18 cellular contexts compared by ENCODE assay signal in the genomic region with DNA sequence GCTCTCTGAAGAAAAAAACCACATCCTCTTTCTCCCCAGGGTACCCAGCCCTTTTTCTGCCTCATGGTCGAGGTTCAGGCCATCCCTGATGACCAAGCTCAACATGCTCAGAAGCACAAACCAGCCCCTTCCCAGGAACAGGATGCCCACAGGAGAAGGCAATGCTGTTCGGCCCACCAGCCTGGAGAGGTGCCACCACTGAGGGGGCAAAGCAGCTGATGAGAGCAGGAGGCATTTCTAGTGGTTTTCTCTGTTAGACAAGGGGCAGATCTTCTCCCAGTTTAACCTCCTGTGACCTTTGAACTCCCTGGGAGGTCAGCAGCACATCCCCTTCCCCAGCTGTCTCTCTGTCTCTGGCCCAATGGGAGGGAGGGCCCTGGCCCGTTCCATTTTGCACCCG.
DNase-seq lines count a peak whose midpoint lies in the region; ATAC-seq and TF ChIP-seq lines count a peak whose summit lies in the region.
"Had no signal": no experiment of that assay in that cellular context is flagged by ENCODE, and none has a peak within 500 bp of the region (broad histone marks: within the 10 kb centered on the region; RNA-seq: fewer than 3 reads in every experiment).

No MANE protein-coding gene starts in this region.

- peak; percentile 75 for DNase-seq in mesenteric fat pad (ENCODE audit: low spot score)
- DNase-seq in SW480 (ENCODE audit: low spot score) = no peak
- DNase-seq: CD4-positive, alpha-beta T cell; DMS53; NCI-H1092; NCI-H1417 treated with DMSO at 0.1 percent for 48 hours; NCI-H1694 treated with DMSO at 0.1 percent for 48 hours; NCI-H2227 treated with DMSO at 0.1 percent for 48 hours; NCI-H526 treated with DMSO at 0.1 percent for 48 hours; SHP77 had no signal

- H3K36me3 Mint-ChIP-seq in stimulated activated memory B cell treated with anti-CD40 and anti-IgM and Interleukin-4, amounts not matched to agents 10 μg/mL and 1 μg/mL and 100 μg/mL, for 72 hours = peaks cover 93% of the 10 kb centered on the region

- no peaks in the 10 kb centered on the region for H3K27me3 Mint-ChIP-seq in stimulated activated memory B cell treated with anti-CD40 and anti-IgM and Interleukin-4, amounts not matched to agents 10 μg/mL and 1 μg/mL and 100 μg/mL, for 72 hours

- H3K4me3 ChIP-seq in duodenal mucosa (ENCODE audit: low read depth in 1 of 2, low read length in 2 of 2) = peak overlapping the region; percentile 30 to 32
- H3K4me3 ChIP-seq: BLaER1 had no signal

- H3K4me1 ChIP-seq in duodenal mucosa (ENCODE audit: control insufficient read depth in 1 of 2, insufficient read depth in 2 of 2, low read length in 2 of 2) = no peaks in the 10 kb centered on the region

- no peaks in the 10 kb centered on the region for H3K9me3 Mint-ChIP-seq in stimulated activated memory B cell treated with anti-CD40 and anti-IgM and Interleukin-4, amounts not matched to agents 10 μg/mL and 1 μg/mL and 100 μg/mL, for 72 hours
- H3K9me3 Mint-ChIP-seq: CD4-positive, alpha-beta T cell had no signal

- peak overlapping the region; percentile 69 for H3K27ac ChIP-seq in VCaP
- H3K27ac ChIP-seq in duodenal mucosa (ENCODE audit: low read depth, low read length) = no peak overlapping the region
- H3K27ac ChIP-seq: BLaER1 had no signal

- no peak overlapping the region for H3K4me3 Mint-ChIP-seq in stimulated activated memory B cell treated with anti-CD40 and anti-IgM and Interleukin-4, amounts not matched to agents 10 μg/mL and 1 μg/mL and 100 μg/mL, for 72 hours
- H3K4me3 Mint-ChIP-seq: CD4-positive, alpha-beta T cell had no signal

- no peak for TF ChIP-seq CTCF in VCaP (conservative IDR thresholded peaks at IDR 0.05)

- ATAC-seq in stimulated activated memory B cell treated with anti-CD40 and anti-IgM and Interleukin-4, amounts not matched to agents 10 μg/mL and 1 μg/mL and 100 μg/mL, for 72 hours = no peak
- ATAC-seq in GM18868 (IDR thresholded peaks at IDR 0.05; ENCODE audit: unreplicated experiment) (no peak), HG03175 (IDR thresholded peaks at IDR 0.05; ENCODE audit: unreplicated experiment) (no peak), SK-N-SH treated with all-trans-retinoic acid at 6 μM for 48 hours (no peak)
- ATAC-seq: Panc1 had no signal

- no peaks in the 10 kb centered on the region for H3K9me3 ChIP-seq in duodenal mucosa (ENCODE audit: control insufficient read depth in 1 of 2, low read length in 2 of 2)
- H3K9me3 ChIP-seq: BLaER1 had no signal

- H3K27me3 ChIP-seq in duodenal mucosa (ENCODE audit: control insufficient read depth in 1 of 2, insufficient read depth in 2 of 2, low read length in 2 of 2) = peaks cover 0 to 9% of the 10 kb centered on the region in 2 donors
- H3K27me3 ChIP-seq: BLaER1 had no signal

- H3K27ac Mint-ChIP-seq in stimulated activated memory B cell treated with anti-CD40 and anti-IgM and Interleukin-4, amounts not matched to agents 10 μg/mL and 1 μg/mL and 100 μg/mL, for 72 hours = peak overlapping the region; percentile 53
- H3K27ac Mint-ChIP-seq: CD4-positive, alpha-beta T cell had no signal

- H3K9ac ChIP-seq in duodenal mucosa (ENCODE audit: low read depth in 1 of 2, low read length in 2 of 2) = no peak overlapping the region
- H3K9ac ChIP-seq: BLaER1 had no signal

- no peaks in the 10 kb centered on the region for H3K36me3 ChIP-seq in duodenal mucosa (ENCODE audit: control insufficient read depth in 1 of 2, insufficient read depth in 2 of 2, low read length in 2 of 2)

- H3K4me1 Mint-ChIP-seq in stimulated activated memory B cell treated with anti-CD40 and anti-IgM and Interleukin-4, amounts not matched to agents 10 μg/mL and 1 μg/mL and 100 μg/mL, for 72 hours = peaks cover 69% of the 10 kb centered on the region

TF ChIP-seq in SK-N-SH treated with all-trans-retinoic acid at 6 μM for 48 hours, 23 proteins besides CTCF, POLR2A, EP300 and RAD21 (continues in another document):
- TF ChIP-seq ARNTL (CRISPR knock-in tag; IDR thresholded peaks at IDR 0.05; ENCODE audit: borderline replicate concordance, low read depth) (no peak), ZFP30 (CRISPR knock-in tag; IDR thresholded peaks at IDR 0.05) (no peak), BACH2 (CRISPR knock-in tag; IDR thresholded peaks at IDR 0.05; ENCODE audit: borderline replicate concordance) (no peak), RARB (CRISPR knock-in tag; IDR thresholded peaks at IDR 0.05) (no peak), TCF4 (CRISPR knock-in tag; IDR thresholded peaks at IDR 0.05; ENCODE audit: borderline replicate concordance) (no peak), CSDC2 (CRISPR knock-in tag; IDR thresholded peaks at IDR 0.05) (no peak), PPARA (CRISPR knock-in tag; IDR thresholded peaks at IDR 0.05; ENCODE audit: borderline replicate concordance) (no peak), ZNF565 (CRISPR knock-in tag; conservative IDR thresholded peaks at IDR 0.05; ENCODE audit: low read depth) (no peak), OSR1 (CRISPR knock-in tag; IDR thresholded peaks at IDR 0.05) (no peak), ZC3H10 (CRISPR knock-in tag; IDR thresholded peaks at IDR 0.05) (no peak), GLIS3 (CRISPR knock-in tag; IDR thresholded peaks at IDR 0.05) (no peak), SNAI2 (CRISPR knock-in tag; IDR thresholded peaks at IDR 0.05) (no peak), TOX (CRISPR knock-in tag; IDR thresholded peaks at IDR 0.05; ENCODE audit: borderline replicate concordance) (no peak)
- TF ChIP-seq, protein P1, sequence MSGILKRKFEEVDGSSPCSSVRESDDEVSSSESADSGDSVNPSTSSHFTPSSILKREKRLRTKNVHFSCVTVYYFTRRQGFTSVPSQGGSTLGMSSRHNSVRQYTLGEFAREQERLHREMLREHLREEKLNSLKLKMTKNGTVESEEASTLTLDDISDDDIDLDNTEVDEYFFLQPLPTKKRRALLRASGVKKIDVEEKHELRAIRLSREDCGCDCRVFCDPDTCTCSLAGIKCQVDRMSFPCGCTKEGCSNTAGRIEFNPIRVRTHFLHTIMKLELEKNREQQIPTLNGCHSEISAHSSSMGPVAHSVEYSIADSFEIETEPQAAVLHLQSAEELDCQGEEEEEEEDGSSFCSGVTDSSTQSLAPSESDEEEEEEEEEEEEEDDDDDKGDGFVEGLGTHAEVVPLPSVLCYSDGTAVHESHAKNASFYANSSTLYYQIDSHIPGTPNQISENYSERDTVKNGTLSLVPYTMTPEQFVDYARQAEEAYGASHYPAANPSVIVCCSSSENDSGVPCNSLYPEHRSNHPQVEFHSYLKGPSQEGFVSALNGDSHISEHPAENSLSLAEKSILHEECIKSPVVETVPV (CRISPR knock-in tag; IDR thresholded peaks at IDR 0.05) = no peak
- TF ChIP-seq, protein P2, sequence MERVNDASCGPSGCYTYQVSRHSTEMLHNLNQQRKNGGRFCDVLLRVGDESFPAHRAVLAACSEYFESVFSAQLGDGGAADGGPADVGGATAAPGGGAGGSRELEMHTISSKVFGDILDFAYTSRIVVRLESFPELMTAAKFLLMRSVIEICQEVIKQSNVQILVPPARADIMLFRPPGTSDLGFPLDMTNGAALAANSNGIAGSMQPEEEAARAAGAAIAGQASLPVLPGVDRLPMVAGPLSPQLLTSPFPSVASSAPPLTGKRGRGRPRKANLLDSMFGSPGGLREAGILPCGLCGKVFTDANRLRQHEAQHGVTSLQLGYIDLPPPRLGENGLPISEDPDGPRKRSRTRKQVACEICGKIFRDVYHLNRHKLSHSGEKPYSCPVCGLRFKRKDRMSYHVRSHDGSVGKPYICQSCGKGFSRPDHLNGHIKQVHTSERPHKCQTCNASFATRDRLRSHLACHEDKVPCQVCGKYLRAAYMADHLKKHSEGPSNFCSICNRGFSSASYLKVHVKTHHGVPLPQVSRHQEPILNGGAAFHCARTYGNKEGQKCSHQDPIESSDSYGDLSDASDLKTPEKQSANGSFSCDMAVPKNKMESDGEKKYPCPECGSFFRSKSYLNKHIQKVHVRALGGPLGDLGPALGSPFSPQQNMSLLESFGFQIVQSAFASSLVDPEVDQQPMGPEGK (CRISPR knock-in tag; IDR thresholded peaks at IDR 0.05; ENCODE audit: borderline replicate concordance) = no peak
- TF ChIP-seq, protein P3, sequence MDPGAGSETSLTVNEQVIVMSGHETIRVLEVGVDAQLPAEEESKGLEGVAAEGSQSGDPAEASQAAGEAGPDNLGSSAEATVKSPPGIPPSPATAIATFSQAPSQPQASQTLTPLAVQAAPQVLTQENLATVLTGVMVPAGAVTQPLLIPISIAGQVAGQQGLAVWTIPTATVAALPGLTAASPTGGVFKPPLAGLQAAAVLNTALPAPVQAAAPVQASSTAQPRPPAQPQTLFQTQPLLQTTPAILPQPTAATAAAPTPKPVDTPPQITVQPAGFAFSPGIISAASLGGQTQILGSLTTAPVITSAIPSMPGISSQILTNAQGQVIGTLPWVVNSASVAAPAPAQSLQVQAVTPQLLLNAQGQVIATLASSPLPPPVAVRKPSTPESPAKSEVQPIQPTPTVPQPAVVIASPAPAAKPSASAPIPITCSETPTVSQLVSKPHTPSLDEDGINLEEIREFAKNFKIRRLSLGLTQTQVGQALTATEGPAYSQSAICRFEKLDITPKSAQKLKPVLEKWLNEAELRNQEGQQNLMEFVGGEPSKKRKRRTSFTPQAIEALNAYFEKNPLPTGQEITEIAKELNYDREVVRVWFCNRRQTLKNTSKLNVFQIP (CRISPR knock-in tag; IDR thresholded peaks at IDR 0.05; ENCODE audit: borderline replicate concordance, low read depth) = no peak
- TF ChIP-seq, protein P4, sequence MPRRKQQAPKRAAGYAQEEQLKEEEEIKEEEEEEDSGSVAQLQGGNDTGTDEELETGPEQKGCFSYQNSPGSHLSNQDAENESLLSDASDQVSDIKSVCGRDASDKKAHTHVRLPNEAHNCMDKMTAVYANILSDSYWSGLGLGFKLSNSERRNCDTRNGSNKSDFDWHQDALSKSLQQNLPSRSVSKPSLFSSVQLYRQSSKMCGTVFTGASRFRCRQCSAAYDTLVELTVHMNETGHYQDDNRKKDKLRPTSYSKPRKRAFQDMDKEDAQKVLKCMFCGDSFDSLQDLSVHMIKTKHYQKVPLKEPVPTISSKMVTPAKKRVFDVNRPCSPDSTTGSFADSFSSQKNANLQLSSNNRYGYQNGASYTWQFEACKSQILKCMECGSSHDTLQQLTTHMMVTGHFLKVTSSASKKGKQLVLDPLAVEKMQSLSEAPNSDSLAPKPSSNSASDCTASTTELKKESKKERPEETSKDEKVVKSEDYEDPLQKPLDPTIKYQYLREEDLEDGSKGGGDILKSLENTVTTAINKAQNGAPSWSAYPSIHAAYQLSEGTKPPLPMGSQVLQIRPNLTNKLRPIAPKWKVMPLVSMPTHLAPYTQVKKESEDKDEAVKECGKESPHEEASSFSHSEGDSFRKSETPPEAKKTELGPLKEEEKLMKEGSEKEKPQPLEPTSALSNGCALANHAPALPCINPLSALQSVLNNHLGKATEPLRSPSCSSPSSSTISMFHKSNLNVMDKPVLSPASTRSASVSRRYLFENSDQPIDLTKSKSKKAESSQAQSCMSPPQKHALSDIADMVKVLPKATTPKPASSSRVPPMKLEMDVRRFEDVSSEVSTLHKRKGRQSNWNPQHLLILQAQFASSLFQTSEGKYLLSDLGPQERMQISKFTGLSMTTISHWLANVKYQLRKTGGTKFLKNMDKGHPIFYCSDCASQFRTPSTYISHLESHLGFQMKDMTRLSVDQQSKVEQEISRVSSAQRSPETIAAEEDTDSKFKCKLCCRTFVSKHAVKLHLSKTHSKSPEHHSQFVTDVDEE (CRISPR knock-in tag; IDR thresholded peaks at IDR 0.05) = no peak
